32 cellular contexts compared by ENCODE assay signal in genomic region chr4:114017120-114017917, GRCh38. TPM values are rescaled to one million over a fixed set of nuclear protein-coding genes. Genes with fewer than 3 reads are reported as not detected.
A peak's percentile ranks its signal among the peaks of the same experiment; 100 is the strongest.
DNase-seq lines count a peak whose midpoint lies in the region; ATAC-seq and TF ChIP-seq lines count a peak whose summit lies in the region.
"Had no signal": no experiment of that assay in that cellular context is flagged by ENCODE, and none has a peak within 500 bp of the region (broad histone marks: within the 10 kb centered on the region; RNA-seq: fewer than 3 reads in every experiment).

No MANE protein-coding gene starts in this region.

- H3K27me3 Mint-ChIP-seq in Calu3 (ENCODE audit: unreplicated experiment) (no peaks in the 10 kb centered on the region), glutamatergic neuron (ENCODE audit: unreplicated experiment) (no peaks in the 10 kb centered on the region)
- H3K27me3 Mint-ChIP-seq: progenitor cell of endocrine pancreas had no signal

- peak overlapping the region; percentile 23; the same call in 1 of the 2 replicates for H3K18ac ChIP-seq in IMR-90 (ENCODE audit: low read depth, low read length)

- peak overlapping the region; percentile 51; the same call in 1 of the 2 replicates for H2BK20ac ChIP-seq in IMR-90 (ENCODE audit: low read depth, low read length)

- no peak overlapping the region for H3K4me3 ChIP-seq in IMR-90 (ENCODE audit: insufficient read depth, low read depth, low read length)
- no peak overlapping the region for H3K4me3 ChIP-seq in Panc1 (ENCODE audit: low read depth in 2 of 2, low read length in 2 of 2)
- H3K4me3 ChIP-seq: BLaER1 treated with 17β-estradiol and CSF1 and Interleukin-3, amounts not matched to agents 10 nM and 100 nM; coronary artery; thyroid gland had no signal

- in situ Hi-C loops in IMR-90 (cut with MboI; ENCODE audit: low sequenced_read_pairs) (no loop called here), Panc1 (cut with HindIII; ENCODE audit: low pct_unique_long_range_greater_than_20kb, low sequenced_read_pairs) (no loop called here)

- H3K4me1 ChIP-seq in IMR-90 (ENCODE audit: control insufficient read depth, insufficient read depth, low read length) (peaks cover 2% of the 10 kb centered on the region; the same call in 1 of the 2 replicates), Panc1 (ENCODE audit: control insufficient read depth, insufficient read depth, low read length) (no peaks in the 10 kb centered on the region)
- H3K4me1 ChIP-seq: thyroid gland had no signal

- DNase-seq in Calu3 (no peak), IMR-90 (no peak), Panc1 (ENCODE audit: low read depth, low spot score) (no peak), epithelial cell of prostate (ENCODE audit: low read depth, low spot score) (no peak), glutamatergic neuron (no peak)
- DNase-seq: activated CD4-positive, alpha-beta T cell treated with anti-CD3 and anti-CD28 coated beads for 1 hour; aorta; DMS53; effector CD8-positive, alpha-beta T cell; erythroblast; Kasumi-1; midbrain; naive B cell; NCI-H1092 treated with DMSO at 0.1 percent for 48 hours; NCI-H187; NCI-H446 treated with DMSO at 0.1 percent for 48 hours; NCI-H774; Right ventricle myocardium superior; stimulated activated CD4-positive, alpha-beta T cell treated with anti-CD3 and anti-CD28 coated beads, Interleukin-12 subunit alpha, Interleukin-12 subunit beta, amount 100 ng/mL, for 4 hours; stimulated activated CD4-positive, alpha-beta T cell treated with anti-CD3 and anti-CD28 coated beads, Interleukin-4, amount 100 ng/mL, for 1 hour; thyroid gland had no signal

- H3K9me1 ChIP-seq in IMR-90 (ENCODE audit: insufficient read depth, low read length), result no peaks in the 10 kb centered on the region

- H3K56ac ChIP-seq in IMR-90 (ENCODE audit: extremely low read depth, insufficient read depth, low read length), result no peak overlapping the region

- BruUV-seq in Calu3 (replicated peaks; lab: Mats Ljungman, UMichigan) (no TSS peak), IMR-90 (replicated peaks; lab: Mats Ljungman, UMichigan) (no TSS peak), Panc1 (replicated peaks; lab: Mats Ljungman, UMichigan) (no TSS peak)

- H3K4me1 Mint-ChIP-seq in Calu3 (ENCODE audit: low read depth, unreplicated experiment), result peaks cover 21% of the 10 kb centered on the region
- no peaks in the 10 kb centered on the region for H3K4me1 Mint-ChIP-seq in glutamatergic neuron (ENCODE audit: low read depth, unreplicated experiment)
- H3K4me1 Mint-ChIP-seq: naive B cell had no signal

- peak overlapping the region; percentile 6 to 53; a peak in 1 of 4 replicates for H4K8ac ChIP-seq in IMR-90 (ENCODE audit: low read depth in 2 of 2, low read length in 2 of 2)

- dilution Hi-C loops in IMR-90 (cut with HindIII; ENCODE audit: low sequenced_read_pairs, unreplicated experiment), result no loop called here

- H3K27ac Mint-ChIP-seq in Calu3 (ENCODE audit: unreplicated experiment) (peak overlapping the region; percentile 63), glutamatergic neuron (ENCODE audit: unreplicated experiment) (no peak overlapping the region)
- H3K27ac Mint-ChIP-seq: activated naive CD4-positive, alpha-beta T cell treated with anti-CD3 and anti-CD28 coated beads, Interleukin-2, amount 50 U/mL, for 72 hours; progenitor cell of endocrine pancreas; T-helper 2 cell treated with Interferon-gamma antibody and Interleukin-4, amounts not matched to agents 5 μg/mL and 100 μg/mL, for 36 hours had no signal

- no peak overlapping the region for H2AFZ ChIP-seq in IMR-90 (replicated peaks; ENCODE audit: low read length, poor library complexity)

- H4K5ac ChIP-seq in IMR-90 (ENCODE audit: low read depth, low read length), result no peak overlapping the region

- H3K36me3 ChIP-seq in IMR-90 (ENCODE audit: control insufficient read depth, insufficient read depth, low read length), result no peaks in the 10 kb centered on the region
- H3K36me3 ChIP-seq in Panc1 (ENCODE audit: control insufficient read depth, insufficient read depth, low read length), result no peaks in the 10 kb centered on the region
- H3K36me3 ChIP-seq: BLaER1 treated with 17β-estradiol and CSF1 and Interleukin-3, amounts not matched to agents 10 nM and 100 nM; neutrophil; thyroid gland had no signal

- CTCF ChIA-PET in Calu3 (lab: Charles Lee), result no interaction called here
- CTCF ChIA-PET in IMR-90 (lab: Yijun Ruan, JAX), result interaction anchor here (0.8 kb wide), 1 partner anchor 38 kb away, joined by 3 read pairs; the partner anchor contains the start of gene ARSJ
- CTCF ChIA-PET in Panc1 (lab: Charles Lee), result no interaction called here

- peaks cover 6% of the 10 kb centered on the region for H3K36me3 Mint-ChIP-seq in Calu3 (ENCODE audit: insufficient read depth, unreplicated experiment)
- H3K36me3 Mint-ChIP-seq in glutamatergic neuron (ENCODE audit: unreplicated experiment), result no peaks in the 10 kb centered on the region
- H3K36me3 Mint-ChIP-seq: naive B cell had no signal

- H2AK9ac ChIP-seq in IMR-90 (replicated peaks; ENCODE audit: low read depth, low read length, poor library complexity), result no peak overlapping the region

- H3K79me1 ChIP-seq in IMR-90 (ENCODE audit: low read depth in 1 of 2, low read length in 2 of 2), result no peaks in the 10 kb centered on the region

- H2BK5ac ChIP-seq in IMR-90 (ENCODE audit: low read depth, low read length, poor library complexity, severe bottlenecking), result no peak overlapping the region

- peak overlapping the region; percentile 56; the same call in 1 of the 2 replicates for H4K91ac ChIP-seq in IMR-90 (ENCODE audit: insufficient read depth, low read depth, low read length)

- H3K27ac ChIP-seq in IMR-90 (ENCODE audit: insufficient read depth, low read length), result no peak overlapping the region
- peak overlapping the region; percentile 31; the same call in 1 of the 2 replicates for H3K27ac ChIP-seq in Panc1 (ENCODE audit: low read length)
- H3K27ac ChIP-seq in epithelial cell of prostate, result peak overlapping the region; percentile 91
- H3K27ac ChIP-seq: BLaER1 treated with 17β-estradiol and CSF1 and Interleukin-3, amounts not matched to agents 10 nM and 100 nM; coronary artery; neutrophil; thyroid gland had no signal

- H2BK120ac ChIP-seq in IMR-90 (ENCODE audit: low read depth, low read length), result peak overlapping the region; percentile 67; the same call in 1 of the 2 replicates

- H4K20me1 ChIP-seq in IMR-90 (ENCODE audit: insufficient read depth, low read length), result no peaks in the 10 kb centered on the region
- H4K20me1 ChIP-seq: BLaER1 treated with 17β-estradiol and CSF1 and Interleukin-3, amounts not matched to agents 10 nM and 100 nM had no signal

- no peak overlapping the region for H3K4me2 ChIP-seq in IMR-90 (ENCODE audit: low read depth, low read length)
- H3K4me2 ChIP-seq: BLaER1 treated with 17β-estradiol and CSF1 and Interleukin-3, amounts not matched to agents 10 nM and 100 nM had no signal

- POLR2A ChIA-PET in IMR-90 (lab: Charles Lee; ENCODE audit: unreplicated experiment), result no interaction called here
- POLR2A ChIA-PET in Panc1 (lab: Charles Lee), result no interaction called here

- no peak for TF ChIP-seq RAD21 in IMR-90 (IDR thresholded peaks at IDR 0.05; ENCODE audit: low read length)

- ATAC-seq in IMR-90 (ENCODE audit: low read depth) (no peak), Panc1 (no peak), GM19452 (IDR thresholded peaks at IDR 0.05; ENCODE audit: unreplicated experiment) (no peak), HG02763 (IDR thresholded peaks at IDR 0.05; ENCODE audit: unreplicated experiment) (no peak)
- ATAC-seq: activated naive CD4-positive, alpha-beta T cell treated with anti-CD3 and anti-CD28 coated beads, Interleukin-2, amount 50 U/mL, for 72 hours; sciatic nerve had no signal

- H3K4me3 Mint-ChIP-seq in Calu3 (ENCODE audit: low read depth, unreplicated experiment) (no peak overlapping the region), glutamatergic neuron (ENCODE audit: unreplicated experiment) (no peak overlapping the region)
- H3K4me3 Mint-ChIP-seq: naive B cell; T-helper 2 cell treated with Interferon-gamma antibody and Interleukin-4, amounts not matched to agents 5 μg/mL and 100 μg/mL, for 36 hours had no signal

- peak overlapping the region; percentile 7; the same call in 1 of the 2 replicates for H3K4ac ChIP-seq in IMR-90 (ENCODE audit: low read depth, low read length)

- no peak for TF ChIP-seq CTCF in Calu3 (IDR thresholded peaks at IDR 0.05; ENCODE audit: unreplicated experiment)
- TF ChIP-seq CTCF in IMR-90 (conservative IDR thresholded peaks at IDR 0.05; ENCODE audit: low read depth, low read length), result no peak
- no peak for TF ChIP-seq CTCF in Panc1 (IDR thresholded peaks at IDR 0.05)
- TF ChIP-seq CTCF in glutamatergic neuron (IDR thresholded peaks at IDR 0.05; ENCODE audit: partially characterized antibody, unreplicated experiment), result no peak

- 0 out of 2 replicates have a peak overlapping the region, but pooled peaks have one; percentile 51 for H2AK5ac ChIP-seq in IMR-90 (ENCODE audit: low read depth, low read length)

- peak overlapping the region; percentile 68 for H3K14ac ChIP-seq in IMR-90 (replicated peaks; ENCODE audit: low read depth, low read length)

- no peak for TF ChIP-seq POLR2A in IMR-90 (IDR thresholded peaks at IDR 0.05; ENCODE audit: low read depth, low read length)

- H3K9me3 ChIP-seq in IMR-90 (ENCODE audit: control insufficient read depth, insufficient read depth, low read length), result no peaks in the 10 kb centered on the region
- no peaks in the 10 kb centered on the region for H3K9me3 ChIP-seq in Panc1 (ENCODE audit: control insufficient read depth, insufficient read depth, low read depth, low read length)
- H3K9me3 ChIP-seq: neutrophil, thyroid gland had no signal

- no peak overlapping the region for H3K9ac ChIP-seq in IMR-90 (ENCODE audit: low read depth, low read length)
- H3K9ac ChIP-seq: BLaER1 treated with 17β-estradiol and CSF1 and Interleukin-3, amounts not matched to agents 10 nM and 100 nM had no signal

- no CpG with 5 or more reads among the region's 4 CpGs for WGBS in IMR-90 (ENCODE audit: extremely low coverage in 2 of 2, insufficient read length in 1 of 2), 2 experiments

- no peaks in the 10 kb centered on the region for H3K9me3 Mint-ChIP-seq in Calu3 (ENCODE audit: low read depth, unreplicated experiment)
- peaks cover 5% of the 10 kb centered on the region for H3K9me3 Mint-ChIP-seq in glutamatergic neuron (ENCODE audit: unreplicated experiment)
- H3K9me3 Mint-ChIP-seq: activated naive CD4-positive, alpha-beta T cell treated with anti-CD3 and anti-CD28 coated beads, Interleukin-2, amount 50 U/mL, for 72 hours; naive B cell had no signal

- peak overlapping the region; percentile 79; the same call in 1 of the 3 replicates for H2BK15ac ChIP-seq in IMR-90 (ENCODE audit: low read depth, low read length)

- intact Hi-C loops in Calu3 (cut with micrococcal nuclease; ENCODE audit: unreplicated experiment), result no loop called here
- intact Hi-C loops in IMR-90 (cut with micrococcal nuclease), result loop anchor here (5.0 kb wide), 1 partner anchor 70 kb away; no protein-coding TSS in a partner anchor
- intact Hi-C loops in Panc1 (cut with micrococcal nuclease; ENCODE audit: unreplicated experiment), result no loop called here

- H3K27me3 ChIP-seq in IMR-90 (ENCODE audit: control insufficient read depth, insufficient read depth, low read length), result no peaks in the 10 kb centered on the region
- no peaks in the 10 kb centered on the region for H3K27me3 ChIP-seq in Panc1 (ENCODE audit: control insufficient read depth, insufficient read depth, low read length)
- H3K27me3 ChIP-seq: BLaER1 treated with 17β-estradiol and CSF1 and Interleukin-3, amounts not matched to agents 10 nM and 100 nM; neutrophil; thyroid gland had no signal

- H3K23ac ChIP-seq in IMR-90 (ENCODE audit: low read depth, low read length), result no peak overlapping the region

RNA-seq across cellular contexts. Expression of gene ARSJ, which starts 37.9 kb away (rescaled TPM):
- total RNA-seq in Calu3 (2022) (12.5 and 13.3 TPM in 2 replicates), IMR-90 (2012; rRNA removed) (126 and 143 TPM in 2 replicates), Panc1 (2021; ENCODE audit: unreplicated experiment) (43.9 TPM), glutamatergic neuron (ENCODE audit: unreplicated experiment) (0.17 TPM)
- polyA plus RNA-seq in IMR-90 (2012; rRNA removed), result 47.7 and 49.0 TPM in 2 replicates
- 24.2 and 47.1 TPM in 2 replicates for polyA plus RNA-seq in IMR-90 (2012; cell fraction: cytosol; rRNA removed)
- 18.5 and 55.6 TPM in 2 replicates for polyA plus RNA-seq in IMR-90 (2012; cell fraction: nucleus; rRNA removed; ENCODE audit: low replicate concordance)
- 17.8 TPM for polyA plus RNA-seq in Panc1 (2012; ENCODE audit: insufficient read length)
- total RNA-seq: G401, OCI-LY7 had no signal

Comparison
In these comparisons a context has a peak if more than half of its experiments do, and no peak if none do; other contexts are left out.
1. RNA of gene ARSJ, which starts 37.9 kb away (total RNA-seq): 126 to 143 TPM in IMR-90, 43.9 TPM in Panc1 (single experiment) and 12.5 to 13.3 TPM in Calu3; 0.17 TPM in glutamatergic neuron (single experiment); every median in the first group is over 10 times any median in the second.